In the genomic region with DNA sequence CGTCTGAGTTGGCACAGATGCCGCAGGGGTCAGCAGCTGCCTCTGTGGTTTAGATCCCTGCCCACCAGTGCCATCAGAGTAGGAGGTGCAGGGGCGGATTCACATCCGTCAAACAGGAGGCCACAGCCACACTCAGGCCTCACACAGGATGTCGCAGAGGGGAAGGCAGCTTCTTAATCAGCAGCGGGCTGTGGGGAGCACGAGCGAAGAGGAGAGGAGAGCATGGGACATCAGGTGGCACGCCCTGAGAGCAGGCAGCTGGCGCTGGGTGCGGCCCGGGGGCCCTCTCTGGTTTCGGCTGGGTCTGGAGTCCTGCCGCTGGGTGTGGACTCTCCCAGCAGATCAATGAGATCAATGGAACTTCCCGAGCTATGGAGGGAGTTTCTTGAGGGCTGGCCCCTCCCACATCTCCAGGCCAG, we compare ENCODE assay signal across 11 cellular contexts. TPM values are rescaled to one million over a fixed set of nuclear protein-coding genes. Genes with fewer than 3 reads are reported as not detected.
DNase-seq lines count a peak whose midpoint lies in the region; ATAC-seq lines count a peak whose summit lies in the region.
"Had no signal": no experiment of that assay in that cellular context is flagged by ENCODE, and none has a peak within 500 bp of the region (broad histone marks: within the 10 kb centered on the region; RNA-seq: fewer than 3 reads in every experiment).

No MANE protein-coding gene starts in this region.

- peak overlapping the region; percentile 82 for H3K27ac Mint-ChIP-seq in activated naive CD4-positive, alpha-beta T cell treated with anti-CD3 and anti-CD28 coated beads, Interleukin-2, amount 10 ng/mL, durations not matched to agents 7 days and 5 days
- H3K27ac Mint-ChIP-seq: mesothelial cell of epicardium had no signal

- peaks cover 2 to 12% of the 10 kb centered on the region in 2 donors for H3K4me1 ChIP-seq in neuronal stem cell (ENCODE audit: control insufficient read depth in 2 of 2, insufficient read depth in 1 of 2, low read depth in 1 of 2, low read length in 2 of 2)

- H3K9ac ChIP-seq in neuronal stem cell (ENCODE audit: low read depth, low read length, poor library complexity) = peak overlapping the region; percentile 15

- no peaks in the 10 kb centered on the region for H3K36me3 ChIP-seq in neuronal stem cell (replicated peaks in 1 of 2; ENCODE audit: control insufficient read depth in 2 of 2, insufficient read depth in 2 of 2, low read length in 2 of 2)
- H3K36me3 ChIP-seq: SJCRH30 had no signal

- WGBS in neuronal stem cell (ENCODE audit: extremely low coverage in 2 of 2, insufficient read length in 2 of 2, insufficient replicate concordance in 1 of 2), 2 donors = no CpG with 5 or more reads among the region's 15 CpGs

- H3K4me2 ChIP-seq in neuronal stem cell (ENCODE audit: insufficient read depth, low read length, poor library complexity, severe bottlenecking) = no peak overlapping the region

- H3K4ac ChIP-seq in neuronal stem cell (ENCODE audit: low read length) = no peak overlapping the region

- no peak overlapping the region for H4K8ac ChIP-seq in neuronal stem cell (ENCODE audit: low read depth, low read length)

- peak overlapping the region; percentile 31 for H3K4me3 Mint-ChIP-seq in activated naive CD4-positive, alpha-beta T cell treated with anti-CD3 and anti-CD28 coated beads, Interleukin-2, amount 10 ng/mL, durations not matched to agents 7 days and 5 days
- H3K4me3 Mint-ChIP-seq: mesothelial cell of epicardium had no signal

- H3K27ac ChIP-seq in neuronal stem cell (replicated peaks; ENCODE audit: low read length) = no peak overlapping the region
- H3K27ac ChIP-seq: SJCRH30 had no signal

- peaks cover 3% of the 10 kb centered on the region for H3K36me3 Mint-ChIP-seq in activated naive CD4-positive, alpha-beta T cell treated with anti-CD3 and anti-CD28 coated beads, Interleukin-2, amount 10 ng/mL, durations not matched to agents 7 days and 5 days

- no peaks in the 10 kb centered on the region for H3K27me3 Mint-ChIP-seq in activated naive CD4-positive, alpha-beta T cell treated with anti-CD3 and anti-CD28 coated beads, Interleukin-2, amount 10 ng/mL, durations not matched to agents 7 days and 5 days

- H3K18ac ChIP-seq in neuronal stem cell (ENCODE audit: low read length) = peak overlapping the region; percentile 35

- H3K14ac ChIP-seq in neuronal stem cell (ENCODE audit: low read length) = peak overlapping the region; percentile 31

- H3K23ac ChIP-seq in neuronal stem cell (ENCODE audit: low read depth, low read length, poor library complexity) = peak overlapping the region; percentile 89

- H2AK5ac ChIP-seq in neuronal stem cell (ENCODE audit: low read depth, low read length) = peak overlapping the region; percentile 94

- H3K9me3 Mint-ChIP-seq in activated naive CD4-positive, alpha-beta T cell treated with anti-CD3 and anti-CD28 coated beads, Interleukin-2, amount 10 ng/mL, durations not matched to agents 7 days and 5 days = no peaks in the 10 kb centered on the region
- H3K9me3 Mint-ChIP-seq: mesothelial cell of epicardium had no signal

- no peaks in the 10 kb centered on the region for H3K9me3 ChIP-seq in neuronal stem cell (replicated peaks in 1 of 2; ENCODE audit: control insufficient read depth in 2 of 2, insufficient read depth in 1 of 2, low read depth in 1 of 2, low read length in 2 of 2)
- H3K9me3 ChIP-seq: SJCRH30 had no signal

- H3K4me1 Mint-ChIP-seq in activated naive CD4-positive, alpha-beta T cell treated with anti-CD3 and anti-CD28 coated beads, Interleukin-2, amount 10 ng/mL, durations not matched to agents 7 days and 5 days = peaks cover 32% of the 10 kb centered on the region

- peaks cover 0 to 9% (median 0%) of the 10 kb centered on the region in 3 experiments for H3K27me3 ChIP-seq in neuronal stem cell (ENCODE audit: control insufficient read depth in 3 of 3, insufficient read depth in 3 of 3, low read depth in 1 of 3, low read length in 3 of 3)

- peak overlapping the region; percentile 17 for H4K91ac ChIP-seq in neuronal stem cell (ENCODE audit: low read depth, low read length, poor library complexity)

- H2BK5ac ChIP-seq in neuronal stem cell (ENCODE audit: low read length) = peak overlapping the region; percentile 82

- H2BK15ac ChIP-seq in neuronal stem cell (ENCODE audit: low read length) = peak overlapping the region; percentile 73

- CTCF ChIA-PET in activated naive CD4-positive, alpha-beta T cell treated with anti-CD3 and anti-CD28 coated beads, Interleukin-2, amount 10 ng/mL, durations not matched to agents 7 days and 5 days (lab: Charles Lee) = no interaction called here

- no peak for ATAC-seq in GM18498 (IDR thresholded peaks at IDR 0.05; ENCODE audit: unreplicated experiment)

- H2BK12ac ChIP-seq in neuronal stem cell (ENCODE audit: low read length) = no peak overlapping the region

- H3K4me3 ChIP-seq in neuronal stem cell (ENCODE audit: low read length in 2 of 2) = no peak overlapping the region
- H3K4me3 ChIP-seq: SJCRH30 had no signal

- peaks cover 2% of the 10 kb centered on the region for H3K79me1 ChIP-seq in neuronal stem cell (ENCODE audit: low read depth, low read length)

- no peak overlapping the region for H2BK120ac ChIP-seq in neuronal stem cell (ENCODE audit: low read depth, low read length)

- DNase-seq in CD1c-positive myeloid dendritic cell (ENCODE audit: extremely low spot score) = peak; percentile 42
- peak in 4 of 5 experiments; percentile 19 to 94 (median 47) for DNase-seq in T-helper 2 cell
- peak; percentile 79 for DNase-seq in activated naive CD4-positive, alpha-beta T cell treated with anti-CD3 and anti-CD28 coated beads, Interleukin-2, amount 10 ng/mL, durations not matched to agents 7 days and 5 days
- DNase-seq in neuronal stem cell (ENCODE audit: low spot score) = no peak
- DNase-seq in NCI-H69 (lab: John Stamatoyannopoulos, UW) = no peak
- DNase-seq in ureter (ENCODE audit: low spot score) = no peak
- no peak for DNase-seq in NCI-H2227 treated with DMSO at 0.1 percent for 48 hours (lab: John Stamatoyannopoulos, UW)
- DNase-seq: trophoblast cell had no signal

- peak overlapping the region; percentile 34 for H2AFZ ChIP-seq in neuronal stem cell (ENCODE audit: low read length)

RNA-seq across cellular contexts. Expression of a gene that starts 9.6 kb away (rescaled TPM):
- polyA plus RNA-seq in neuronal stem cell (2013, experiment 1 of 2) = 25.2 TPM
- polyA plus RNA-seq in neuronal stem cell (2013, experiment 2 of 2) = 26.4 TPM
- total RNA-seq in ureter = 94.0 TPM
- total RNA-seq: SJCRH30 had no signal

RNA-seq across cellular contexts. Expression of a gene that starts 18.8 kb away (rescaled TPM):
- 21.2 TPM for polyA plus RNA-seq in neuronal stem cell (2013, experiment 1 of 2)
- 24.0 TPM for polyA plus RNA-seq in neuronal stem cell (2013, experiment 2 of 2)
- total RNA-seq in ureter = 25.1 TPM

RNA-seq across cellular contexts. Expression of a gene that starts 19.8 kb away (rescaled TPM):
- polyA plus RNA-seq in neuronal stem cell (2013, experiment 1 of 2) = 7.5 TPM
- polyA plus RNA-seq in neuronal stem cell (2013, experiment 2 of 2) = 7.9 TPM
- total RNA-seq in ureter = 60.8 TPM

RNA-seq across cellular contexts. Expression of a gene that starts 52.5 kb away (rescaled TPM):
- polyA plus RNA-seq in neuronal stem cell (2013, experiment 1 of 2) = 8.5 TPM
- polyA plus RNA-seq in neuronal stem cell (2013, experiment 2 of 2) = 8.9 TPM
- total RNA-seq in ureter = 267 TPM

Comparison
In these comparisons a context has a peak if more than half of its experiments do, and no peak if none do; other contexts are left out.
1. DNase-seq: peak in CD1c-positive myeloid dendritic cell (single experiment), T-helper 2 cell (4 of 5) and activated naive CD4-positive, alpha-beta T cell treated with anti-CD3 and anti-CD28 coated beads, Interleukin-2, amount 10 ng/mL, durations not matched to agents 7 days and 5 days (single experiment); none in neuronal stem cell (single experiment), NCI-H69 (single experiment), ureter (single experiment) and NCI-H2227 treated with DMSO at 0.1 percent for 48 hours (single experiment).